In the genomic region with DNA sequence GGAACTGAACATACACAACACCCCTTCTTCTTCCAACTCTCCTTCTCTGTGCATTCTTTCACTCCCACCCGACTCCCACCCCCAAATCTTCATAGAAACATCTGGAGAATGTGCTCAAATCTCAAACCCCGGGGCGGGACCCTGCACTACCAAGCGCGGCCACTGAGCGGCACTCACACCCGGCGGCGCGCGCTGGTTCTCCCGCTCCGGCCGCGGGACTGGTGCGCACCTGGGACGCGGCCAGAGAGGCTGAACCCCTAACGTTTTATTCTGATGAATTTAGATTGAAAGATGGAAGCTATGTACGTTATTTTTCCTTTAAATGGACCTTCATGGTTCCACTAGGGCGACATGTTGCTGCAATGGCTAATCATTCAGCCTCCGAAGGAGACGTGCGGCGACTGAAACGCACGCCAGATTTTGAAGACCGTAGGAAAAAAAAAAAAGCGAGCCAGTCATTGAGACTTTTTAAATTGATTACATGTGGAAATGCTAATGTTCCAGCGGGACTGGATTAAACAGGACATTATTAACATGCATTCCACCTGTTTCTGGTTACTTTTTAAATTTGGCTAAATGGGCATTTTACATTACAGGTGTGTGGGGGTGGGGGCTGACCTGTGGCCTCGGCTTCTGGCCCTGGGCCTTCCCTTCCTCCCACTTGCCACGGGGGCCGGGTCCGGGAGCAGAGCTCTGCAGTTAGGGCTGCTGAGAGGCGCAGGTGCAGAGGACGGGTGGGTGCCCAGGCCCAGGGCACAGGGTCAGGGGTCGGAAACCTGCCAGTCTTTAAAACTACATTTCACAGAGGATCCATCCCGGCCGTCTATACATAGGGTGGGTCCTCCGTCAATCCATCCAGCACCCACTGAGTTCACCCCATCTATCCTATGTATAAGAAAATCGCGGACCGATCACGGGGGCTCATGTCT, we compare ENCODE assay signal across 9 cellular contexts.
A peak's percentile ranks its signal among the peaks of the same experiment; 100 is the strongest.
DNase-seq lines count a peak whose midpoint lies in the region; ATAC-seq lines count a peak whose summit lies in the region.
"Had no signal": no experiment of that assay in that cellular context is flagged by ENCODE, and none has a peak within 500 bp of the region (broad histone marks: within the 10 kb centered on the region; RNA-seq: fewer than 3 reads in every experiment).

No MANE protein-coding gene starts in this region.

- ATAC-seq in HG02571 (IDR thresholded peaks at IDR 0.05; ENCODE audit: unreplicated experiment) (peak; percentile 50), GM18517 (IDR thresholded peaks at IDR 0.05; ENCODE audit: unreplicated experiment) (no peak)

- DNase-seq in EL (peak; percentile 34), T follicular helper cell (ENCODE audit: low read depth) (peak; percentile 23), adipocyte (ENCODE audit: low read depth) (peak; percentile 73), hepatic stellate cell (ENCODE audit: low spot score) (peak; percentile 57), H4 (ENCODE audit: low spot score) (no peak)
- DNase-seq in stimulated activated CD4-positive, alpha-beta T cell treated with anti-CD3 and anti-CD28 coated beads, Interleukin-12 subunit alpha, Interleukin-12 subunit beta, amount 100 ng/mL, for 24 hours (ENCODE audit: low read depth in 2 of 2), result peak; percentile 50 to 62

- H3K9me3 ChIP-seq in adipocyte (ENCODE audit: control insufficient read depth, low read length), result peaks cover 20% of the 10 kb centered on the region

- peaks cover 6% of the 10 kb centered on the region for H3K4me1 ChIP-seq in adipocyte (ENCODE audit: control insufficient read depth, insufficient read depth, low read length)
- H3K4me1 ChIP-seq: SJSA1 had no signal

- no peak overlapping the region for H3K9ac ChIP-seq in adipocyte (ENCODE audit: low read length)

- H3K36me3 ChIP-seq in adipocyte (ENCODE audit: control insufficient read depth, insufficient read depth, low read length, severe bottlenecking), result no peaks in the 10 kb centered on the region
- H3K36me3 ChIP-seq: SJSA1 had no signal

- peak overlapping the region; percentile 72 for H3K4me3 ChIP-seq in adipocyte (ENCODE audit: low read length)
- H3K4me3 ChIP-seq: SJSA1 had no signal

- no peaks in the 10 kb centered on the region for H3K27me3 ChIP-seq in adipocyte (replicated peaks; ENCODE audit: control insufficient read depth, insufficient read depth, low read length)
